34 cellular contexts compared by ENCODE assay signal in the genomic region with DNA sequence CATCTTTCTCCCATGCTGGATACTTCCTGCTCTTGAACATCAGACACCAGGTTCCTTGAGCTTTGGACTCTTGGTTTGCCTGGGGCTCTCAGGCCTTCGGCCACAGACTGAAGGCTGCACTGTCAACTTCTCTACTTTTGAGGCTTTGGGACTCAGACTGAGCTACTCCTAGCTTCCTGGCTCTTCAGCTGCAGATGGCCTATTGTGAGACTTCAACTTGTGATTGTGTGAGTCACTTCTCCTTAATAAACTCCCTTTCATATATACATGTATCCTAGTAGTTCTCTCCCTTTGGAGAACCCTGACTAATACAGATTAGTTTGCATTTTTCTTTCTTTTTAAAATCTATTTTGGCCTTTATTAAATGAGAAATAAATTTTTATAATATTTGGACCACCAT.
DNase-seq lines count a peak whose midpoint lies in the region; ATAC-seq, FAIRE-seq and TF ChIP-seq lines count a peak whose summit lies in the region.
"Had no signal": no experiment of that assay in that cellular context is flagged by ENCODE, and none has a peak within 500 bp of the region (broad histone marks: within the 10 kb centered on the region; RNA-seq: fewer than 3 reads in every experiment).

No MANE protein-coding gene starts in this region.

- H3K27me3 ChIP-seq in foreskin keratinocyte: no peaks in the 10 kb centered on the region
- H3K27me3 ChIP-seq in trophoblast cell (ENCODE audit: insufficient read depth, low read length): no peaks in the 10 kb centered on the region
- H3K27me3 ChIP-seq: cardiac muscle cell, gastroesophageal sphincter, pancreas, SJCRH30, testis had no signal

- H3K36me3 ChIP-seq in trophoblast cell (ENCODE audit: control insufficient read depth in 1 of 2, insufficient read depth in 2 of 2, low read length in 2 of 2): no peaks in the 10 kb centered on the region
- H3K36me3 ChIP-seq: cardiac muscle cell, gastroesophageal sphincter, pancreas, SJCRH30 had no signal

- H2AFZ ChIP-seq in trophoblast cell (ENCODE audit: insufficient read depth, low read length, poor library complexity): no peak overlapping the region

- no CpG with 5 or more reads among the region's 1 CpG for WGBS in trophoblast cell (ENCODE audit: extremely low coverage, insufficient coverage, insufficient read length)

- H3K18ac ChIP-seq in trophoblast cell (ENCODE audit: low read length): no peak overlapping the region

- peak overlapping the region; percentile 54 for H4K8ac ChIP-seq in trophoblast cell (ENCODE audit: low read depth, low read length)

- H2AK5ac ChIP-seq in trophoblast cell (ENCODE audit: low read length): no peak overlapping the region

- H3K27ac ChIP-seq in foreskin keratinocyte: peak overlapping the region; percentile 50
- no peak overlapping the region for H3K27ac ChIP-seq in trophoblast cell (ENCODE audit: low read depth, low read length)
- H3K27ac ChIP-seq: cardiac muscle cell, gastroesophageal sphincter, pancreas, SJCRH30, testis had no signal

- H3K23ac ChIP-seq in trophoblast cell (ENCODE audit: low read length): no peak overlapping the region

- peak; percentile 67 for ATAC-seq in foreskin keratinocyte
- ATAC-seq in GM18873 (IDR thresholded peaks at IDR 0.05; ENCODE audit: low FRiP score, unreplicated experiment): no peak
- ATAC-seq: effector memory CD8-positive, alpha-beta T cell; esophagus mucosa; gastroesophageal sphincter; left cardiac atrium; pancreas; stimulated activated naive CD8-positive, alpha-beta T cell treated with anti-CD3 and anti-CD28 coated beads, Interleukin-15, Interleukin-2, amounts not matched to agents 100 U/mL and 50 U/mL, for 24 hours had no signal

- no peaks in the 10 kb centered on the region for H3K79me2 ChIP-seq in trophoblast cell (ENCODE audit: control insufficient read depth, insufficient read depth, low read length, poor library complexity)

- no peak overlapping the region for H3K14ac ChIP-seq in trophoblast cell (ENCODE audit: low read length)

- peak overlapping the region; percentile 31 for H2BK5ac ChIP-seq in trophoblast cell (ENCODE audit: low read depth, low read length, poor library complexity)

- no peak overlapping the region for H2BK120ac ChIP-seq in trophoblast cell (ENCODE audit: insufficient read depth, low read length, poor library complexity)

- FAIRE-seq in D721Med (lab: Jason Lieb, UNC): no peak
- FAIRE-seq: GM18507, GM19239, H1, pancreas had no signal

- H3K4me1 ChIP-seq in foreskin keratinocyte: no peaks in the 10 kb centered on the region
- no peaks in the 10 kb centered on the region for H3K4me1 ChIP-seq in trophoblast cell (ENCODE audit: control insufficient read depth in 1 of 2, insufficient read depth in 2 of 2, low read length in 2 of 2)
- H3K4me1 ChIP-seq: SJCRH30, testis had no signal

- no peaks in the 10 kb centered on the region for H3K9me3 ChIP-seq in trophoblast cell (ENCODE audit: insufficient read depth, low read depth, low read length)
- H3K9me3 ChIP-seq: gastroesophageal sphincter, pancreas, testis had no signal

- H3K79me1 ChIP-seq in trophoblast cell (ENCODE audit: low read length): no peaks in the 10 kb centered on the region

- no peak overlapping the region for H4K91ac ChIP-seq in trophoblast cell (ENCODE audit: low read depth, low read length)

- H4K12ac ChIP-seq in trophoblast cell (ENCODE audit: low read depth, low read length): no peak overlapping the region

- H3K9ac ChIP-seq in trophoblast cell (ENCODE audit: low read length): no peak overlapping the region

- no peak overlapping the region for H3K4me2 ChIP-seq in trophoblast cell (ENCODE audit: low read length)
- H3K4me2 ChIP-seq: smooth muscle cell had no signal

- no peak for TF ChIP-seq CTCF in foreskin keratinocyte (conservative IDR thresholded peaks at IDR 0.05)
- TF ChIP-seq CTCF in D721Med (IDR thresholded peaks at IDR 0.05; ENCODE audit: insufficient read depth, missing control alignments): no peak

- no peak overlapping the region for H2BK12ac ChIP-seq in trophoblast cell (ENCODE audit: low read length)

- no peak overlapping the region for H3K4ac ChIP-seq in trophoblast cell (ENCODE audit: low read depth, low read length)

- DNase-seq in HT1080 (ENCODE audit: low read depth) (peak; percentile 42), UCSD-AML1 (lab: John Stamatoyannopoulos, UW; ENCODE audit: unreplicated experiment) (peak; percentile 1), foreskin keratinocyte (peak; percentile 18 to 54), trophoblast cell (no peak), NCI-H82 treated with DMSO at 0.1 percent for 48 hours (lab: John Stamatoyannopoulos, UW; ENCODE audit: unreplicated experiment) (no peak), D721Med (ENCODE audit: insufficient read length, low spot score) (no peak), NCI-H1105 treated with DMSO at 0.1 percent for 48 hours (lab: John Stamatoyannopoulos, UW) (no peak)
- DNase-seq: activated CD4-positive, alpha-beta T cell treated with anti-CD3 and anti-CD28 coated beads for 48 hours; activated effector memory CD4-positive, alpha-beta T cell treated with Interleukin-2 at 50 U/mL for 16 hours; activated naive CD8-positive, alpha-beta T cell treated with anti-CD3 and anti-CD28 coated beads for 36 hours; anterior cingulate cortex; Calu3; effector memory CD8-positive, alpha-beta T cell; left cardiac atrium; NCI-H1694; NCI-H446; NCI-H82; nephron progenitor cell; pancreas; retina; RPMI8226; SJCRH30; stimulated activated CD4-positive, alpha-beta T cell treated with anti-CD3 and anti-CD28 coated beads, Interleukin-1b, Interleukin-23, amount 100 ng/mL, for 48 hours; stimulated activated naive CD8-positive, alpha-beta T cell treated with anti-CD3 and anti-CD28 coated beads, Interleukin-15, Interleukin-2, amounts not matched to agents 100 U/mL and 50 U/mL, for 24 hours; T1000; testis had no signal

- no peak overlapping the region for H3K4me3 ChIP-seq in trophoblast cell (ENCODE audit: low read depth, low read length)
- H3K4me3 ChIP-seq: cardiac muscle cell, gastroesophageal sphincter, pancreas, SJCRH30, smooth muscle cell, testis had no signal

Comparison
In these comparisons a context has a peak if more than half of its experiments do, and no peak if none do; other contexts are left out.
1. DNase-seq: peak in HT1080 (single experiment), UCSD-AML1 (single experiment) and foreskin keratinocyte (2 of 2); none in trophoblast cell (0 of 2), NCI-H82 treated with DMSO at 0.1 percent for 48 hours (single experiment), D721Med (single experiment) and NCI-H1105 treated with DMSO at 0.1 percent for 48 hours (single experiment).